In genomic region chr10:110739811-110740271, GRCh38 we compare ENCODE assay signal across 15 cellular contexts.
A peak's percentile ranks its signal among the peaks of the same experiment; 100 is the strongest.
DNase-seq lines count a peak whose midpoint lies in the region; ATAC-seq and FAIRE-seq lines count a peak whose summit lies in the region.
"Had no signal": no experiment of that assay in that cellular context is flagged by ENCODE, and none has a peak within 500 bp of the region (broad histone marks: within the 10 kb centered on the region; RNA-seq: fewer than 3 reads in every experiment).

No MANE protein-coding gene starts in this region.

- H3K9me3 Mint-ChIP-seq in activated naive CD4-positive, alpha-beta T cell treated with anti-CD3 and anti-CD28 coated beads for 36 hours = no peaks in the 10 kb centered on the region
- H3K9me3 Mint-ChIP-seq: immature natural killer cell; naive thymus-derived CD8-positive, alpha-beta T cell; type B pancreatic cell had no signal

- H3K27me3 Mint-ChIP-seq in activated naive CD4-positive, alpha-beta T cell treated with anti-CD3 and anti-CD28 coated beads for 36 hours (ENCODE audit: low read depth) = no peaks in the 10 kb centered on the region
- H3K27me3 Mint-ChIP-seq in T-helper 17 cell = peaks cover 24% of the 10 kb centered on the region
- H3K27me3 Mint-ChIP-seq: type B pancreatic cell had no signal

- DNase-seq in activated naive CD4-positive, alpha-beta T cell treated with anti-CD3 and anti-CD28 coated beads for 36 hours = no peak
- no peak for DNase-seq in activated naive CD4-positive, alpha-beta T cell treated with anti-CD3 and anti-CD28 coated beads, Interleukin-2, amount 50 U/mL, for 16 hours
- DNase-seq in T-helper 17 cell = no peak
- DNase-seq in effector CD4-positive, alpha-beta T cell = peak; percentile 6
- peak; percentile 40 for DNase-seq in stimulated activated CD8-positive, alpha-beta memory T cell treated with anti-CD3 and anti-CD28 coated beads, Interleukin-4, amount 100 ng/mL, for 48 hours
- no peak for DNase-seq in DMS153 treated with DMSO at 0.1 percent for 48 hours (lab: John Stamatoyannopoulos, UW; ENCODE audit: unreplicated experiment)
- no peak for DNase-seq in NCI-H82 (lab: John Stamatoyannopoulos, UW)
- DNase-seq in RCC 7860 (ENCODE audit: low spot score) = no peak
- DNase-seq: cerebellar nuclear complex; HCEC 1CT; immature natural killer cell; naive thymus-derived CD8-positive, alpha-beta T cell; NCI-H2029 treated with DMSO at 0.1 percent for 48 hours; NK-92 treated with Interleukin-12 subunit alpha and Interleukin-12 subunit beta, amount 100 ng/mL, for 24 hours had no signal

- H3K27ac Mint-ChIP-seq in activated naive CD4-positive, alpha-beta T cell treated with anti-CD3 and anti-CD28 coated beads for 36 hours = peak overlapping the region; percentile 2
- H3K27ac Mint-ChIP-seq in T-helper 17 cell = peak overlapping the region; percentile 29
- H3K27ac Mint-ChIP-seq: immature natural killer cell, type B pancreatic cell had no signal

- intact Hi-C loops in activated naive CD4-positive, alpha-beta T cell treated with anti-CD3 and anti-CD28 coated beads for 36 hours (cut with micrococcal nuclease) = no loop called here

- H3K9me3 ChIP-seq in T-helper 17 cell (ENCODE audit: control insufficient read depth, low read length, poor library complexity, severe bottlenecking) = no peaks in the 10 kb centered on the region

- H3K4me1 Mint-ChIP-seq in activated naive CD4-positive, alpha-beta T cell treated with anti-CD3 and anti-CD28 coated beads for 36 hours (ENCODE audit: low read depth) = peaks cover 45% of the 10 kb centered on the region
- peaks cover 39% of the 10 kb centered on the region for H3K4me1 Mint-ChIP-seq in T-helper 17 cell

- H3K4me3 Mint-ChIP-seq in activated naive CD4-positive, alpha-beta T cell treated with anti-CD3 and anti-CD28 coated beads for 36 hours = no peak overlapping the region
- H3K4me3 Mint-ChIP-seq in T-helper 17 cell = peak overlapping the region; percentile 28
- H3K4me3 Mint-ChIP-seq: immature natural killer cell, type B pancreatic cell had no signal

- no peaks in the 10 kb centered on the region for H3K36me3 Mint-ChIP-seq in activated naive CD4-positive, alpha-beta T cell treated with anti-CD3 and anti-CD28 coated beads for 36 hours (ENCODE audit: low read depth)
- H3K36me3 Mint-ChIP-seq in T-helper 17 cell (ENCODE audit: low read depth) = no peaks in the 10 kb centered on the region
- H3K36me3 Mint-ChIP-seq: immature natural killer cell, type B pancreatic cell had no signal

- no peak for FAIRE-seq in RCC 7860 (lab: Jason Lieb, UNC)

- ATAC-seq in T-helper 17 cell = peak; percentile 70
- ATAC-seq: naive thymus-derived CD8-positive, alpha-beta T cell had no signal

- CTCF ChIA-PET in activated naive CD4-positive, alpha-beta T cell treated with anti-CD3 and anti-CD28 coated beads for 36 hours (lab: Charles Lee) = interaction anchor here (0.6 kb wide), 1 partner anchor 104 kb away, joined by 4 read pairs; no protein-coding TSS in a partner anchor

Comparison
In these comparisons a context has a peak if more than half of its experiments do, and no peak if none do; other contexts are left out.
1. DNase-seq: peak in effector CD4-positive, alpha-beta T cell (single experiment) and stimulated activated CD8-positive, alpha-beta memory T cell treated with anti-CD3 and anti-CD28 coated beads, Interleukin-4, amount 100 ng/mL, for 48 hours (single experiment); none in activated naive CD4-positive, alpha-beta T cell treated with anti-CD3 and anti-CD28 coated beads for 36 hours (single experiment), activated naive CD4-positive, alpha-beta T cell treated with anti-CD3 and anti-CD28 coated beads, Interleukin-2, amount 50 U/mL, for 16 hours (single experiment), T-helper 17 cell (0 of 3), DMS153 treated with DMSO at 0.1 percent for 48 hours (single experiment), NCI-H82 (single experiment) and RCC 7860 (single experiment).